8 cellular contexts compared by ENCODE assay signal in genomic region chr4:120049732-120050494, GRCh38. TPM values are rescaled to one million over a fixed set of nuclear protein-coding genes. Genes with fewer than 3 reads are reported as not detected.
A peak's percentile ranks its signal among the peaks of the same experiment; 100 is the strongest.
DNase-seq lines count a peak whose midpoint lies in the region; ATAC-seq and TF ChIP-seq lines count a peak whose summit lies in the region.

No MANE protein-coding gene starts in this region.

- no peaks in the 10 kb centered on the region for H3K36me3 ChIP-seq in KMS-11 (ENCODE audit: insufficient read depth)
- H3K36me3 ChIP-seq in SJSA1 = 0 out of 2 replicates have a peak, but pooled peaks cover 4% of the 10 kb centered on the region
- H3K36me3 ChIP-seq in gastroesophageal sphincter = no peaks in the 10 kb centered on the region
- H3K36me3 ChIP-seq in testis (ENCODE audit: low read depth, missing control alignments) = no peaks in the 10 kb centered on the region

- TF ChIP-seq POLR2A in gastroesophageal sphincter (IDR thresholded peaks at IDR 0.05) = no peak
- TF ChIP-seq POLR2A in testis (IDR thresholded peaks at IDR 0.05) = no peak

- no peaks in the 10 kb centered on the region for H3K27me3 ChIP-seq in KMS-11 (ENCODE audit: insufficient read depth, low read depth)
- H3K27me3 ChIP-seq in SJSA1 (replicated peaks) = no peaks in the 10 kb centered on the region
- H3K27me3 ChIP-seq in gastroesophageal sphincter = no peaks in the 10 kb centered on the region
- H3K27me3 ChIP-seq in testis = no peaks in the 10 kb centered on the region

- H3K9ac ChIP-seq in KMS-11 = no peak overlapping the region

- intact Hi-C loops in testis (cut with DNase I; ENCODE audit: low total_unique reads) = loop anchor here (5.0 kb wide), 1 partner anchor 418 kb away; no protein-coding TSS in a partner anchor

- H3K4me2 ChIP-seq in KMS-11 = no peak overlapping the region

- no peak overlapping the region for H2AFZ ChIP-seq in KMS-11 (ENCODE audit: low read depth)

- H3K9me3 ChIP-seq in SJSA1 (replicated peaks) (no peaks in the 10 kb centered on the region), gastroesophageal sphincter (no peaks in the 10 kb centered on the region), testis (no peaks in the 10 kb centered on the region)

- no peaks in the 10 kb centered on the region for H4K20me1 ChIP-seq in KMS-11 (ENCODE audit: insufficient read depth)

- 34 to 56% methylated on average over 8 to 11 of the region's 11 CpGs for WGBS in gastroesophageal sphincter (ENCODE audit: low coverage in 1 of 2), 2 donors
- WGBS in testis, 2 donors = 24 to 31% methylated on average over 11 of the region's 11 CpGs

- H3K4me1 ChIP-seq in KMS-11 (ENCODE audit: low read depth, poor library complexity, severe bottlenecking) (peaks cover 3% of the 10 kb centered on the region), SJSA1 (replicated peaks) (peaks cover 9% of the 10 kb centered on the region), gastroesophageal sphincter (peaks cover 0 to 53% (median 9%) of the 10 kb centered on the region in 3 donors), testis (no peaks in the 10 kb centered on the region)

- no peaks in the 10 kb centered on the region for H3K79me2 ChIP-seq in KMS-11 (ENCODE audit: insufficient read depth, low read depth)

- DNase-seq in ELF-1 (ENCODE audit: low read depth, low spot score) = peak; percentile 89
- peak; percentile 82 to 93 for DNase-seq in SJSA1 (ENCODE audit: low read depth in 1 of 2, low spot score in 2 of 2)
- peak; percentile 4 to 49 (median 24) for DNase-seq in activated naive CD4-positive, alpha-beta T cell (lab: John Stamatoyannopoulos, UW)
- peak; percentile 65 for DNase-seq in omental fat pad (ENCODE audit: low spot score)
- peak; percentile 94 for DNase-seq in testis

- no peak for TF ChIP-seq EP300 in gastroesophageal sphincter (IDR thresholded peaks at IDR 0.05)

- H3K4me3 ChIP-seq in KMS-11 (IDR thresholded peaks at IDR 0.05; ENCODE audit: insufficient read depth, low read depth, low read length) (no peak overlapping the region), SJSA1 (peak overlapping the region; percentile 33), gastroesophageal sphincter (peak overlapping the region in 1 of 2 donors; percentile 38), testis (peak overlapping the region; percentile 5 to 18)

- TF ChIP-seq CTCF in KMS-11 (conservative IDR thresholded peaks at IDR 0.05; ENCODE audit: low read depth, low read length) (peak; percentile 89), gastroesophageal sphincter (IDR thresholded peaks at IDR 0.05) (peak; percentile 65 to 92 (median 89)), omental fat pad (IDR thresholded peaks at IDR 0.05) (peak in 1 of 3 donors; percentile 22), testis (IDR thresholded peaks at IDR 0.05) (peak; percentile 83 to 84 (median 84))

- H3K27ac ChIP-seq in KMS-11 (no peak overlapping the region), SJSA1 (peak overlapping the region; percentile 48), gastroesophageal sphincter (peak overlapping the region; percentile 54 to 78 (median 68)), testis (peak overlapping the region in 1 of 2 donors; percentile 11)

- ATAC-seq in GM21737 (IDR thresholded peaks at IDR 0.05; ENCODE audit: unreplicated experiment) (peak; percentile 92), gastroesophageal sphincter (peak; percentile 90), omental fat pad (ENCODE audit: low FRiP score) (peak; percentile 86)

RNA-seq across cellular contexts. Expression of gene MAD2L1, which starts 16.7 kb away (rescaled TPM):
- total RNA-seq in SJSA1 (2014; rRNA removed; shearing (Covaris generic)) = 95.6 and 100 TPM in 2 replicates
- total RNA-seq in gastroesophageal sphincter (1 to 10 TPM; 1.4 to 2.6 (median 1.7) TPM), omental fat pad (1 to 10 TPM in 2 of 4 donors, under 1 TPM in 2; 0.31 to 2.0 (median 1.2) TPM), testis (10 to 100 TPM in 1 of 2 donors, 1 to 10 TPM in 1; 6.3 to 11.1 TPM)
- 24.4 TPM for polyA plus RNA-seq in testis (ENCODE audit: insufficient read depth, low read depth, low replicate concordance)

Comparison
In these comparisons a context has a peak if more than half of its experiments do, and no peak if none do; other contexts are left out.
1. DNase-seq: peak in every context shown above with its lines; median percentile 94 in testis; 89 in ELF-1; 88 in SJSA1; 65 in omental fat pad; 24 in activated naive CD4-positive, alpha-beta T cell.